ENCODE assay signal across 23 cellular contexts in the genomic region with DNA sequence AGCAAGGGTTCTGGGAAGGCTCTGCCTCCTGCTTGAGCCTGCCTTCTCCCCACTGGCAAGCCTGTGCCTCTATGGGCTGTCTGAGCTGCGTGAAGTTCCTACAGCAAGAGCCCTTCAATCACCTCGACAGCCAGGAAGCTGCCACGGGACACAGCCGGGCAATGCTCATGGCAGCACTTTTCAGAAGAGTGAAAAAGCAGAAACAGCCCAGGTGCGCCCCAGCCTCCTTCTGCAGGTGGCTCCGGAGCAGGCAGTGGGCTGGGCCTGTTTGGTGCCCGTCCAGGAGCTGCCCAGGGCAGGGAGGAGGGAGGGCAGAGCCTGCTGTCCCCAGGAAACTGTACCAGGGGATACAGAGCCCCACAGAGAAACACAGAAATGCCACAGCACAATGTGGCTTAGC.
"Had no signal": no experiment of that assay in that cellular context is flagged by ENCODE, and none has a peak within 500 bp of the region (broad histone marks: within the 10 kb centered on the region; RNA-seq: fewer than 3 reads in every experiment).

No MANE protein-coding gene starts in this region.

- H3K9ac ChIP-seq: KMS-11 had no signal

- H3K4me2 ChIP-seq: KMS-11 had no signal

- H3K27ac ChIP-seq: KMS-11, SK-N-MC had no signal

- ATAC-seq: activated CD8-positive, alpha-beta memory T cell treated with anti-CD3 and anti-CD28 coated beads, Interleukin-2, amount 10 ng/mL, durations not matched to agents 7 days and 5 days; PC-3; T-cell had no signal

- H3K9me3 ChIP-seq: MG63 had no signal

- DNase-seq: activated B cell treated with CpG ODN at 0.5 μM for 24 hours; activated CD4-positive, alpha-beta T cell treated with anti-CD3 and anti-CD28 coated beads for 1 hour; activated CD4-positive, alpha-beta T cell treated with anti-CD3 and anti-CD28 coated beads, Interleukin-2, amount 10 ng/mL, durations not matched to agents 24 days and 14 days; activated CD4-positive, alpha-beta T cell treated with anti-CD3 and anti-CD28 coated beads, Interleukin-2, amount 50 U/mL, for 48 hours; activated CD8-positive, alpha-beta memory T cell treated with anti-CD3 and anti-CD28 coated beads, Interleukin-2, amount 10 ng/mL, durations not matched to agents 7 days and 5 days; activated effector memory CD4-positive, alpha-beta T cell treated with anti-CD3 and anti-CD28 coated beads, Interleukin-2, amount 50 U/mL, for 16 hours; activated naive CD4-positive, alpha-beta T cell treated with anti-CD3 and anti-CD28 coated beads for 36 hours; activated T-cell treated with anti-CD3 and anti-CD28 coated beads, Interleukin-2, amount 50 U/mL, for 24 hours; amygdala; MG63; NCI-H1105; NCI-H1436; NCI-H1694 treated with DMSO at 0.1 percent for 48 hours; NCI-H2081 treated with DMSO at 0.1 percent for 48 hours; NCI-H446; NCI-H524; PC-3; SIG-M5; T-cell; T-helper 2 cell; T1000 had no signal

- H3K4me3 ChIP-seq: MG63, SK-N-MC had no signal

- H3K27me3 ChIP-seq: MG63 had no signal
